In genomic region chr5:33501260-33501659, GRCh38 we compare ENCODE assay signal across 35 cellular contexts.
"Had no signal": no experiment of that assay in that cellular context is flagged by ENCODE, and none has a peak within 500 bp of the region (broad histone marks: within the 10 kb centered on the region; RNA-seq: fewer than 3 reads in every experiment).

No MANE protein-coding gene starts in this region.

- H3K4me2 ChIP-seq: KMS-11 had no signal

- H3K9ac ChIP-seq: KMS-11 had no signal

- H3K27me3 ChIP-seq: MG63 had no signal

- H3K27ac ChIP-seq: KMS-11 had no signal

- H3K4me3 ChIP-seq: MG63 had no signal

- DNase-seq: Karpas-422, Kasumi-1, MG63, MM.1S, MV-4-11, NCI-H1048, NCI-H1092, NCI-H1092 treated with DMSO at 0.1 percent for 48 hours, NCI-H1105, NCI-H1105 treated with DMSO at 0.1 percent for 48 hours, NCI-H1417, NCI-H1417 treated with DMSO at 0.1 percent for 48 hours, NCI-H1436, NCI-H1436 treated with DMSO at 0.1 percent for 48 hours, NCI-H146, NCI-H1694, NCI-H1694 treated with DMSO at 0.1 percent for 48 hours, NCI-H187, NCI-H187 treated with DMSO at 0.1 percent for 48 hours, NCI-H1930, NCI-H2029, NCI-H2029 treated with DMSO at 0.1 percent for 48 hours, NCI-H2081, NCI-H2081 treated with DMSO at 0.1 percent for 48 hours, NCI-H2107, NCI-H2171, NCI-H2171 treated with DMSO at 0.1 percent for 48 hours, NCI-H2227 treated with DMSO at 0.1 percent for 48 hours, NCI-H226, NCI-H345, NCI-H446, NCI-H446 treated with DMSO at 0.1 percent for 48 hours, NCI-H510A, NCI-H510A treated with DMSO at 0.1 percent for 48 hours had no signal

- H3K9me3 ChIP-seq: MG63 had no signal

- H3K36me3 ChIP-seq: MG63 had no signal
